Comparison of ENCODE assay signal across 8 cellular contexts in genomic region chrX:24024819-24025740, GRCh38. TPM values are rescaled to one million over a fixed set of nuclear protein-coding genes. Genes with fewer than 3 reads are reported as not detected.
DNase-seq lines count a peak whose midpoint lies in the region; ATAC-seq, FAIRE-seq and TF ChIP-seq lines count a peak whose summit lies in the region.

No MANE protein-coding gene starts in this region.

- peak overlapping the region; percentile 84 to 96 (median 92) for H3K27ac ChIP-seq in BLaER1 treated with 17β-estradiol and CSF1 and Interleukin-3, amounts not matched to agents 10 nM and 100 nM
- H3K27ac ChIP-seq in coronary artery (peak overlapping the region; percentile 93 to 97), HepG2 (ENCODE audit: extremely low read length, insufficient read depth, low read length) (peak overlapping the region; percentile 90)

- BruUV-seq in HepG2 (replicated peaks; lab: Mats Ljungman, UMichigan) = no TSS peak

- TF ChIP-seq CTCF in coronary artery (IDR thresholded peaks at IDR 0.05) (no peak), HepG2 (CRISPR knock-in tag; IDR thresholded peaks at IDR 0.05) (peak; percentile 39; the same call in 1 of the 2 replicates)

- DNase-seq in GM19239 (ENCODE audit: insufficient read length, low spot score) (peak; percentile 62), NCI-H524 (lab: John Stamatoyannopoulos, UW) (peak; percentile 87 to 95), coronary artery (ENCODE audit: low spot score) (peak; percentile 88), HepG2 (ENCODE audit: low spot score) (peak; percentile 73)
- peak; percentile 92 for DNase-seq in activated CD4-positive, alpha-beta T cell treated with anti-CD3 and anti-CD28 coated beads, Interleukin-2, amount 10 ng/mL, durations not matched to agents 24 days and 14 days
- DNase-seq in stimulated activated CD4-positive, alpha-beta T cell treated with anti-CD3 and anti-CD28 coated beads, Interleukin-2, amount 100 ng/mL, for 4 hours (ENCODE audit: low read depth) = peak; percentile 65

- H2AFZ ChIP-seq in HepG2 (ENCODE audit: low read length) = no peak overlapping the region

- peak overlapping the region; percentile 86 for H3K27ac Mint-ChIP-seq in activated CD4-positive, alpha-beta T cell treated with anti-CD3 and anti-CD28 coated beads, Interleukin-2, amount 10 ng/mL, durations not matched to agents 24 days and 14 days

- peak; percentile 84 for ATAC-seq in HG03439 (IDR thresholded peaks at IDR 0.05; ENCODE audit: unreplicated experiment)
- ATAC-seq in HepG2 = peak; percentile 85

- no peaks in the 10 kb centered on the region for H3K9me3 Mint-ChIP-seq in activated CD4-positive, alpha-beta T cell treated with anti-CD3 and anti-CD28 coated beads, Interleukin-2, amount 10 ng/mL, durations not matched to agents 24 days and 14 days

- TF ChIP-seq EP300 in HepG2 (IDR thresholded peaks at IDR 0.05; ENCODE audit: low read depth in 2 of 2, low read length in 2 of 2) (peak in 1 of 2 experiments; percentile 32; a peak in 1 of 4 replicates), HepG2 (CRISPR knock-in tag; IDR thresholded peaks at IDR 0.05; ENCODE audit: borderline replicate concordance) (no peak)

- peaks cover 15% of the 10 kb centered on the region for H3K4me1 Mint-ChIP-seq in activated CD4-positive, alpha-beta T cell treated with anti-CD3 and anti-CD28 coated beads, Interleukin-2, amount 10 ng/mL, durations not matched to agents 24 days and 14 days

- H4K20me1 ChIP-seq in BLaER1 treated with 17β-estradiol and CSF1 and Interleukin-3, amounts not matched to agents 10 nM and 100 nM = peaks cover 0 to 43% (median 15%) of the 10 kb centered on the region in 11 experiments; a peak in 15 of 22 replicates
- H4K20me1 ChIP-seq in HepG2 (ENCODE audit: insufficient read depth, low read length) = no peaks in the 10 kb centered on the region

- peaks cover 7 to 22% (median 11%) of the 10 kb centered on the region in 11 experiments; a peak in 16 of 22 replicates for H3K9me3 ChIP-seq in BLaER1 treated with 17β-estradiol and CSF1 and Interleukin-3, amounts not matched to agents 10 nM and 100 nM (replicated peaks in 1 of 11)
- no peaks in the 10 kb centered on the region for H3K9me3 ChIP-seq in HepG2 (ENCODE audit: low read length)

- peaks cover 0 to 18% (median 7%) of the 10 kb centered on the region in 10 experiments; a peak in 15 of 20 replicates for H3K4me1 ChIP-seq in BLaER1 treated with 17β-estradiol and CSF1 and Interleukin-3, amounts not matched to agents 10 nM and 100 nM
- H3K4me1 ChIP-seq in HepG2 (ENCODE audit: insufficient read depth, low read length) = peaks cover 9% of the 10 kb centered on the region; the same call in 1 of the 2 replicates

- TF ChIP-seq RAD21 in HepG2 (CRISPR knock-in tag; IDR thresholded peaks at IDR 0.05) = no peak

- H3K4me3 ChIP-seq in BLaER1 treated with 17β-estradiol and CSF1 and Interleukin-3, amounts not matched to agents 10 nM and 100 nM = peak overlapping the region; percentile 77 to 94 (median 84)
- peak overlapping the region; percentile 78 for H3K4me3 ChIP-seq in coronary artery
- H3K4me3 ChIP-seq in HepG2 (replicated peaks in 1 of 3; ENCODE audit: insufficient read depth in 1 of 3, low read depth in 2 of 3, low read length in 3 of 3) = peak overlapping the region; percentile 77 to 83 (median 80)

- no CpG with 5 or more reads among the region's 111 CpGs for WGBS in HepG2 (ENCODE audit: low lambda C conversion rate)

- CTCF ChIA-PET in HepG2 (lab: Yijun Ruan, JAX; ENCODE audit: low intra/inter-chr PET ratio, low total read pairs) = interaction anchor here (1.4 kb wide), 1 partner anchor 29 kb away, joined by 6 read pairs; the partner anchor contains the start of gene EIF2S3

- H3K9ac ChIP-seq in BLaER1 treated with 17β-estradiol and CSF1 and Interleukin-3, amounts not matched to agents 10 nM and 100 nM = peak overlapping the region; percentile 87 to 97 (median 93)
- H3K9ac ChIP-seq in HepG2 (ENCODE audit: insufficient read depth, low read depth, low read length) = peak overlapping the region; percentile 92

- peaks cover 15% of the 10 kb centered on the region for H3K36me3 Mint-ChIP-seq in activated CD4-positive, alpha-beta T cell treated with anti-CD3 and anti-CD28 coated beads, Interleukin-2, amount 10 ng/mL, durations not matched to agents 24 days and 14 days (ENCODE audit: low read depth)

- peaks cover 0 to 17% (median 0%) of the 10 kb centered on the region in 11 experiments; a peak in 8 of 22 replicates for H3K36me3 ChIP-seq in BLaER1 treated with 17β-estradiol and CSF1 and Interleukin-3, amounts not matched to agents 10 nM and 100 nM
- H3K36me3 ChIP-seq in HepG2 (replicated peaks in 1 of 2; ENCODE audit: control insufficient read depth in 1 of 2, insufficient read depth in 2 of 2, low read length in 2 of 2) = 0 out of 5 replicates have a peak, but pooled peaks cover 0 to 3% of the 10 kb centered on the region in 2 experiments

- in situ Hi-C loops in HepG2 (cut with HindIII; ENCODE audit: extremely low pct_ligation_motif_present, low pct_unique_long_range_greater_than_20kb) = no loop called here

- FAIRE-seq in GM19239 (lab: Jason Lieb, UNC) (peak; percentile 89), HepG2 (lab: Jason Lieb, UNC) (no peak)

- peak; percentile 89 to 98 for TF ChIP-seq POLR2A in HepG2 (IDR thresholded peaks at IDR 0.05; ENCODE audit: insufficient read depth in 1 of 2, low read depth in 2 of 2, low read length in 2 of 2)

- peak overlapping the region; percentile 85 for H3K4me3 Mint-ChIP-seq in activated CD4-positive, alpha-beta T cell treated with anti-CD3 and anti-CD28 coated beads, Interleukin-2, amount 10 ng/mL, durations not matched to agents 24 days and 14 days

- peaks cover 0 to 33% (median 6%) of the 10 kb centered on the region in 11 experiments; a peak in 14 of 22 replicates for H3K27me3 ChIP-seq in BLaER1 treated with 17β-estradiol and CSF1 and Interleukin-3, amounts not matched to agents 10 nM and 100 nM
- H3K27me3 ChIP-seq in HepG2 (ENCODE audit: control insufficient read depth in 1 of 2, insufficient read depth in 2 of 2, low read length in 2 of 2) = no peaks in the 10 kb centered on the region; a peak in 1 of 5 replicates

- peak overlapping the region in 9 of 11 experiments; percentile 27 to 70 (median 64); a peak in 14 of 22 replicates for H3K4me2 ChIP-seq in BLaER1 treated with 17β-estradiol and CSF1 and Interleukin-3, amounts not matched to agents 10 nM and 100 nM
- H3K4me2 ChIP-seq in HepG2 (ENCODE audit: low read depth, low read length) = peak overlapping the region; percentile 81; the same call in 1 of the 2 replicates

- peaks cover 35% of the 10 kb centered on the region for H3K79me2 ChIP-seq in HepG2 (ENCODE audit: insufficient read depth, low read length)

- POLR2A ChIA-PET in HepG2 (lab: Yijun Ruan, JAX) = interaction anchor here (0.5 to 4.1 kb wide), 10 partner anchors 9 to 165 kb away, joined by 3 to 35 read pairs (median 4); partner anchors contain the start of genes APOO, CXorf58, EIF2S3 and ZFX

- intact Hi-C loops in activated CD4-positive, alpha-beta T cell treated with anti-CD3 and anti-CD28 coated beads, Interleukin-2, amount 10 ng/mL, durations not matched to agents 24 days and 14 days (cut with micrococcal nuclease) = loop anchor here (1.0 to 5.0 kb wide), 6 partner anchors 11 to 242 kb away; partner anchors contain the start of genes CXorf58, EIF2S3 and SAT1
- intact Hi-C loops in HepG2 (cut with micrococcal nuclease; ENCODE audit: unreplicated experiment) = loop anchor here (2.0 kb wide), 2 partner anchors 30 to 116 kb away; partner anchors contain the start of genes CXorf58 and EIF2S3

- peaks cover 2% of the 10 kb centered on the region for H3K27me3 Mint-ChIP-seq in activated CD4-positive, alpha-beta T cell treated with anti-CD3 and anti-CD28 coated beads, Interleukin-2, amount 10 ng/mL, durations not matched to agents 24 days and 14 days

RNA-seq across cellular contexts. Expression of gene KLHL15, which starts 1.9 kb away (rescaled TPM):
- total RNA-seq in activated CD4-positive, alpha-beta T cell treated with anti-CD3 and anti-CD28 coated beads, Interleukin-2, amount 10 ng/mL, durations not matched to agents 24 days and 14 days = 9.8 and 10.2 TPM in 2 replicates
- 5.5 and 6.9 TPM in 2 replicates for total RNA-seq in HepG2 (2016; rRNA removed; fragmentation: Illumina TruSeq; extraction: Trizol)
- total RNA-seq in HepG2 (2016; cell fraction: cytosol; rRNA removed; fragmentation: Illumina TruSeq; extraction: Trizol; ENCODE audit: low read depth) = 0.51 and 0.62 TPM in 2 replicates
- total RNA-seq in HepG2 (2016; cell fraction: insoluble cytoplasmic fraction; rRNA removed; fragmentation: Illumina TruSeq; extraction: Trizol) = 5.3 and 6.4 TPM in 2 replicates
- 1.7 and 2.2 TPM in 2 replicates for total RNA-seq in HepG2 (2016; cell fraction: membrane; rRNA removed; fragmentation: Illumina TruSeq; extraction: Trizol)
- total RNA-seq in HepG2 (2016; cell fraction: nucleus; rRNA removed; fragmentation: Illumina TruSeq; extraction: Trizol) = 7.2 and 8.4 TPM in 2 replicates
- 2.1 and 2.8 TPM in 2 replicates for polyA plus RNA-seq in HepG2 (2011; rRNA removed)
- polyA plus RNA-seq in HepG2 (2011; cell fraction: cytosol; rRNA removed) = 0.93 and 1.6 TPM in 2 replicates
- polyA plus RNA-seq in HepG2 (2011; cell fraction: nucleus; rRNA removed) = 2.0 TPM in 2 replicates
- polyA plus RNA-seq in HepG2 (2012) = 2.3 and 2.5 TPM in 2 replicates
- 0.10 and 0.11 TPM in 2 replicates for polyA plus RNA-seq in HepG2 (2016; cell fraction: cytosol; fragmentation: Illumina TruSeq; extraction: Trizol; ENCODE audit: low read depth)
- 3.6 and 3.9 TPM in 2 replicates for polyA plus RNA-seq in HepG2 (2016; cell fraction: insoluble cytoplasmic fraction; fragmentation: Illumina TruSeq; extraction: Trizol; ENCODE audit: low read depth)
- polyA plus RNA-seq in HepG2 (2016; cell fraction: membrane; fragmentation: Illumina TruSeq; extraction: Trizol; ENCODE audit: low read depth) = 0.63 and 0.66 TPM in 2 replicates
- 7.2 and 7.3 TPM in 2 replicates for polyA plus RNA-seq in HepG2 (2016; cell fraction: nucleus; fragmentation: Illumina TruSeq; extraction: Trizol; ENCODE audit: insufficient read depth, low read depth)
- 2.7 and 15.6 TPM in 2 replicates for polyA minus RNA-seq in HepG2 (2011; rRNA and poly(A)+ RNA removed; ENCODE audit: low replicate concordance)
- polyA minus RNA-seq in HepG2 (2011; cell fraction: cytosol; rRNA and poly(A)+ RNA removed) = 3.5 and 4.1 TPM in 2 replicates
- polyA minus RNA-seq in HepG2 (2011; cell fraction: nucleus; rRNA and poly(A)+ RNA removed) = 8.5 and 13.3 TPM in 2 replicates

RNA-seq across cellular contexts. Expression of gene EIF2S3, which starts 29.7 kb away (rescaled TPM):
- 207 and 214 TPM in 2 replicates for total RNA-seq in activated CD4-positive, alpha-beta T cell treated with anti-CD3 and anti-CD28 coated beads, Interleukin-2, amount 10 ng/mL, durations not matched to agents 24 days and 14 days
- 183 and 238 TPM in 2 replicates for total RNA-seq in HepG2 (2016; rRNA removed; fragmentation: Illumina TruSeq; extraction: Trizol)
- total RNA-seq in HepG2 (2016; cell fraction: cytosol; rRNA removed; fragmentation: Illumina TruSeq; extraction: Trizol; ENCODE audit: low read depth) = 37.3 and 41.7 TPM in 2 replicates
- total RNA-seq in HepG2 (2016; cell fraction: insoluble cytoplasmic fraction; rRNA removed; fragmentation: Illumina TruSeq; extraction: Trizol) = 180 and 236 TPM in 2 replicates
- total RNA-seq in HepG2 (2016; cell fraction: membrane; rRNA removed; fragmentation: Illumina TruSeq; extraction: Trizol) = 150 and 183 TPM in 2 replicates
- total RNA-seq in HepG2 (2016; cell fraction: nucleus; rRNA removed; fragmentation: Illumina TruSeq; extraction: Trizol) = 88.9 and 103 TPM in 2 replicates
- polyA plus RNA-seq in HepG2 (2011; rRNA removed) = 60.2 and 61.0 TPM in 2 replicates
- 51.3 and 69.8 TPM in 2 replicates for polyA plus RNA-seq in HepG2 (2011; cell fraction: cytosol; rRNA removed)
- polyA plus RNA-seq in HepG2 (2011; cell fraction: nucleus; rRNA removed) = 54.5 and 74.4 TPM in 2 replicates
- polyA plus RNA-seq in HepG2 (2012) = 96.5 and 126 TPM in 2 replicates
- 25.0 and 25.4 TPM in 2 replicates for polyA plus RNA-seq in HepG2 (2016; cell fraction: cytosol; fragmentation: Illumina TruSeq; extraction: Trizol; ENCODE audit: low read depth)
- polyA plus RNA-seq in HepG2 (2016; cell fraction: insoluble cytoplasmic fraction; fragmentation: Illumina TruSeq; extraction: Trizol; ENCODE audit: low read depth) = 189 and 202 TPM in 2 replicates
- polyA plus RNA-seq in HepG2 (2016; cell fraction: membrane; fragmentation: Illumina TruSeq; extraction: Trizol; ENCODE audit: low read depth) = 88.6 and 105 TPM in 2 replicates
- polyA plus RNA-seq in HepG2 (2016; cell fraction: nucleus; fragmentation: Illumina TruSeq; extraction: Trizol; ENCODE audit: insufficient read depth, low read depth) = 139 and 141 TPM in 2 replicates
- 107 and 391 TPM in 2 replicates for polyA minus RNA-seq in HepG2 (2011; rRNA and poly(A)+ RNA removed; ENCODE audit: low replicate concordance)
- 321 and 334 TPM in 2 replicates for polyA minus RNA-seq in HepG2 (2011; cell fraction: cytosol; rRNA and poly(A)+ RNA removed)
- 66.2 and 96.0 TPM in 2 replicates for polyA minus RNA-seq in HepG2 (2011; cell fraction: nucleus; rRNA and poly(A)+ RNA removed)

Comparison
In these comparisons a context has a peak if more than half of its experiments do, and no peak if none do; other contexts are left out.
1. Peak in every context shown above with its lines: DNase-seq, ATAC-seq, H3K4me3 ChIP-seq and H3K27ac ChIP-seq.